In genomic region chrX:153924149-153924861, GRCh38 we compare ENCODE assay signal across 8 cellular contexts. TPM values are rescaled to one million over a fixed set of nuclear protein-coding genes. Genes with fewer than 3 reads are reported as not detected.
DNase-seq lines count a peak whose midpoint lies in the region; ATAC-seq and TF ChIP-seq lines count a peak whose summit lies in the region.

No MANE protein-coding gene starts in this region.

- peaks cover 28% of the 10 kb centered on the region for H3K4me1 Mint-ChIP-seq in activated CD8-positive, alpha-beta T cell treated with anti-CD3 and anti-CD28 coated beads, Interleukin-2, amount 10 ng/mL, durations not matched to agents 7 days and 5 days (ENCODE audit: low read depth)

- no peaks in the 10 kb centered on the region for H3K27me3 Mint-ChIP-seq in activated CD8-positive, alpha-beta T cell treated with anti-CD3 and anti-CD28 coated beads, Interleukin-2, amount 10 ng/mL, durations not matched to agents 7 days and 5 days (ENCODE audit: low read depth)

- DNase-seq in stimulated activated naive CD4-positive, alpha-beta T cell (lab: John Stamatoyannopoulos, UW) = peak in 5 of 6 experiments; percentile 32 to 49 (median 37)
- no peak for DNase-seq in stimulated activated naive CD4-positive, alpha-beta T cell treated with Interleukin-2 at 50 U/mL for 16 hours (lab: John Stamatoyannopoulos, UW)
- DNase-seq in NB4 (ENCODE audit: low read depth) (peak; percentile 87), heart right ventricle (no peak), ureter (ENCODE audit: low spot score) (no peak)
- DNase-seq in activated CD8-positive, alpha-beta T cell treated with anti-CD3 and anti-CD28 coated beads, Interleukin-2, amount 10 ng/mL, durations not matched to agents 7 days and 5 days = peak; percentile 52

- intact Hi-C loops in heart right ventricle (cut with DNase I) = loop anchor here in 4 of 10 donors (10.0 kb wide), 2 partner anchors 110 to 130 kb away; partner anchors contain the start of genes IDH3G (in 3 of the 4) and SSR4 (in 3 of the 4)

- peak overlapping the region in 9 of 10 donors; percentile 28 to 99 (median 96) for H3K27ac ChIP-seq in heart right ventricle
- peak overlapping the region; percentile 89 for H3K27ac ChIP-seq in thymus (ENCODE audit: low read depth)

- H3K4me1 ChIP-seq in heart right ventricle (peaks cover 0 to 78% (median 51%) of the 10 kb centered on the region in 9 donors), thymus (ENCODE audit: control insufficient read depth, insufficient read depth, low read length) (peaks cover 3% of the 10 kb centered on the region)

- CTCF ChIA-PET in activated CD8-positive, alpha-beta T cell treated with anti-CD3 and anti-CD28 coated beads, Interleukin-2, amount 10 ng/mL, durations not matched to agents 7 days and 5 days (lab: Charles Lee) = interaction anchor here (0.9 to 10.6 kb wide), 7 partner anchors 11 to 45 kb away, joined by 3 to 228 read pairs (median 5); partner anchors contain the start of genes HCFC1, NAA10, RENBP and TMEM187

- H3K36me3 Mint-ChIP-seq in activated CD8-positive, alpha-beta T cell treated with anti-CD3 and anti-CD28 coated beads, Interleukin-2, amount 10 ng/mL, durations not matched to agents 7 days and 5 days (ENCODE audit: low read depth) = peaks cover 42% of the 10 kb centered on the region

- no peak for TF ChIP-seq POLR2A in NB4 (IDR thresholded peaks at IDR 0.05; ENCODE audit: extremely low read depth, insufficient read length)

- TF ChIP-seq CTCF in NB4 (IDR thresholded peaks at IDR 0.05; ENCODE audit: low read depth, low read length) (peak; percentile 42), heart right ventricle (IDR thresholded peaks at IDR 0.05) (peak in 8 of 9 donors; percentile 9 to 47 (median 28))

- H3K4me3 Mint-ChIP-seq in activated CD8-positive, alpha-beta T cell treated with anti-CD3 and anti-CD28 coated beads, Interleukin-2, amount 10 ng/mL, durations not matched to agents 7 days and 5 days = peak overlapping the region; percentile 95

- H3K9me3 ChIP-seq in heart right ventricle (no peaks in the 10 kb centered on the region), thymus (ENCODE audit: control insufficient read depth) (no peaks in the 10 kb centered on the region)

- H3K27ac Mint-ChIP-seq in activated CD8-positive, alpha-beta T cell treated with anti-CD3 and anti-CD28 coated beads, Interleukin-2, amount 10 ng/mL, durations not matched to agents 7 days and 5 days = peak overlapping the region; percentile 96

- WGBS in heart right ventricle, 2 donors = 15 to 16% methylated on average over 14 of the region's 14 CpGs
- 2% methylated on average over 14 of the region's 14 CpGs for WGBS in thymus

- no peaks in the 10 kb centered on the region for H3K9me3 Mint-ChIP-seq in activated CD8-positive, alpha-beta T cell treated with anti-CD3 and anti-CD28 coated beads, Interleukin-2, amount 10 ng/mL, durations not matched to agents 7 days and 5 days (ENCODE audit: insufficient read depth)

- H3K36me3 ChIP-seq in heart right ventricle = peaks cover 0 to 5% (median 0%) of the 10 kb centered on the region in 9 donors
- peaks cover 19% of the 10 kb centered on the region for H3K36me3 ChIP-seq in thymus (ENCODE audit: control insufficient read depth, insufficient read depth)

- ATAC-seq in activated CD8-positive, alpha-beta T cell treated with anti-CD3 and anti-CD28 coated beads, Interleukin-2, amount 10 ng/mL, durations not matched to agents 7 days and 5 days = no peak
- ATAC-seq in heart right ventricle (peak in 3 of 8 donors; percentile 10 to 16 (median 13)), HG02852 (IDR thresholded peaks at IDR 0.05; ENCODE audit: unreplicated experiment) (no peak)

- H3K4me3 ChIP-seq in NB4 (ENCODE audit: low read depth, low read length) (no peak overlapping the region), heart right ventricle (peak overlapping the region in 5 of 10 donors; percentile 8 to 71 (median 20)), thymus (ENCODE audit: low read length) (peak overlapping the region; percentile 61)

- POLR2A ChIA-PET in activated CD8-positive, alpha-beta T cell treated with anti-CD3 and anti-CD28 coated beads, Interleukin-2, amount 10 ng/mL, durations not matched to agents 7 days and 5 days (lab: Charles Lee) = interaction anchor here (0.6 to 9.3 kb wide), 7 partner anchors 13 to 96 kb away, joined by 3 to 90 read pairs (median 5); partner anchors contain the start of genes HCFC1, RENBP and TMEM187

- H3K27me3 ChIP-seq in heart right ventricle (peaks cover 0 to 71% (median 0%) of the 10 kb centered on the region in 7 donors), thymus (ENCODE audit: control insufficient read depth, insufficient read depth) (no peaks in the 10 kb centered on the region)

RNA-seq across cellular contexts. Expression of gene ARHGAP4, which starts 1.8 kb away (rescaled TPM):
- total RNA-seq in activated CD8-positive, alpha-beta T cell treated with anti-CD3 and anti-CD28 coated beads, Interleukin-2, amount 10 ng/mL, durations not matched to agents 7 days and 5 days = 100 to 1,000 TPM; 317 to 324 TPM
- total RNA-seq in heart right ventricle (10 to 100 TPM in 4 of 10 donors, 1 to 10 TPM in 6; 5.5 to 25.3 (median 8.2) TPM), ureter (43.7 TPM)
- polyA plus RNA-seq in heart right ventricle (10 to 100 TPM; 19.1 to 65.5 TPM), thymus (481 TPM)

RNA-seq across cellular contexts. Expression of gene NAA10, which starts 10.5 kb away (rescaled TPM):
- total RNA-seq in activated CD8-positive, alpha-beta T cell treated with anti-CD3 and anti-CD28 coated beads, Interleukin-2, amount 10 ng/mL, durations not matched to agents 7 days and 5 days = 100 to 1,000 TPM in 1 of 2 experiments, 10 to 100 TPM in 1; 98.9 to 106 TPM
- total RNA-seq in heart right ventricle = 10 to 100 TPM; 46.9 to 88.9 (median 54.5) TPM
- 100 to 1,000 TPM; 151 to 228 TPM for polyA plus RNA-seq in heart right ventricle
- polyA plus RNA-seq in thymus = 94.7 TPM
- total RNA-seq in ureter = 83.7 TPM

RNA-seq across cellular contexts. Expression of gene AVPR2, which starts 19.8 kb away (rescaled TPM):
- not detected for total RNA-seq in activated CD8-positive, alpha-beta T cell treated with anti-CD3 and anti-CD28 coated beads, Interleukin-2, amount 10 ng/mL, durations not matched to agents 7 days and 5 days
- total RNA-seq in heart right ventricle = 1 to 10 TPM; 1.4 to 4.9 (median 2.1) TPM
- 1 to 10 TPM; 6.6 to 8.9 TPM for polyA plus RNA-seq in heart right ventricle
- 1.8 TPM for polyA plus RNA-seq in thymus
- 2.3 TPM for total RNA-seq in ureter

RNA-seq across cellular contexts. Expression of gene RENBP, which starts 20.1 kb away (rescaled TPM):
- total RNA-seq in activated CD8-positive, alpha-beta T cell treated with anti-CD3 and anti-CD28 coated beads, Interleukin-2, amount 10 ng/mL, durations not matched to agents 7 days and 5 days = 10 to 100 TPM; 12.1 to 13.6 TPM
- total RNA-seq in heart right ventricle (10 to 100 TPM in 4 of 10 donors, 1 to 10 TPM in 6; 7.0 to 17.0 (median 9.6) TPM), ureter (7.4 TPM)
- polyA plus RNA-seq in heart right ventricle (10 to 100 TPM in 1 of 2 donors, 1 to 10 TPM in 1; 6.0 to 16.6 TPM), thymus (18.3 TPM)

RNA-seq across cellular contexts. Expression of gene L1CAM, which starts 38.3 kb away (rescaled TPM):
- total RNA-seq in activated CD8-positive, alpha-beta T cell treated with anti-CD3 and anti-CD28 coated beads, Interleukin-2, amount 10 ng/mL, durations not matched to agents 7 days and 5 days = 1 to 10 TPM; 7.1 to 7.5 TPM
- total RNA-seq in heart right ventricle (1 to 10 TPM; 1.1 to 5.6 (median 2.8) TPM), ureter (3.8 TPM)
- polyA plus RNA-seq in heart right ventricle (1 to 10 TPM; 2.4 to 2.6 TPM), thymus (0.64 TPM)

Comparison
In these comparisons a context has a peak if more than half of its experiments do, and no peak if none do; other contexts are left out.
1. DNase-seq: peak in stimulated activated naive CD4-positive, alpha-beta T cell (5 of 6), NB4 (single experiment) and activated CD8-positive, alpha-beta T cell treated with anti-CD3 and anti-CD28 coated beads, Interleukin-2, amount 10 ng/mL, durations not matched to agents 7 days and 5 days (single experiment); none in stimulated activated naive CD4-positive, alpha-beta T cell treated with Interleukin-2 at 50 U/mL for 16 hours (single experiment), heart right ventricle (0 of 2) and ureter (single experiment).